Comparison of ENCODE assay signal across 11 cellular contexts in the genomic region with DNA sequence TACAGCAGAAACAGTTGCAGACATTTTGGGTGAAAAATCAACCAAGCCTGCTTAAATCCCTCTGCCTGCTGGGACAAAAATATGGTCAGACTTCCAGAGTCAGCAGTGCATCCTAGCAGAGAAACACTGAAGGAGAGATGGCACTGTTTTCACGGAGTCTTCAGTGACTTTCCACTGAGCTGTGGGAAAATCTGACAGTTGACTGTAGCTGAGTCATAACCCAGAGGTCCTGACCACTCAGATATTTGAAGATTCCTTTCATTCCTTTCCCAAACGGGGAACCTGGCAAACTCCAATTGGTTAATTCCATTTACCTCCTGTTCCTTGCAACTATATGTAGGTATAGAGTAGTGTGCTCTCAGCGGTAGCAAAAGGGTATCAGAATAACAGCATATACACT. TPM values are rescaled to one million over a fixed set of nuclear protein-coding genes. Genes with fewer than 3 reads are reported as not detected.
A peak's percentile ranks its signal among the peaks of the same experiment; 100 is the strongest.
DNase-seq lines count a peak whose midpoint lies in the region; ATAC-seq and TF ChIP-seq lines count a peak whose summit lies in the region.
"Had no signal": no experiment of that assay in that cellular context is flagged by ENCODE, and none has a peak within 500 bp of the region (broad histone marks: within the 10 kb centered on the region; RNA-seq: fewer than 3 reads in every experiment).

No MANE protein-coding gene starts in this region.

- peaks cover 3% of the 10 kb centered on the region for H3K9me3 Mint-ChIP-seq in endothelial cell (ENCODE audit: unreplicated experiment)
- H3K9me3 Mint-ChIP-seq in H9, result peaks cover 4 to 6% of the 10 kb centered on the region in 2 experiments; a peak in 2 of 5 replicates

- no peak overlapping the region for H2BK15ac ChIP-seq in H9 (ENCODE audit: low read depth, low read length)

- POLR2A ChIA-PET in RWPE1 (lab: Yijun Ruan, JAX; ENCODE audit: low non-redundant PET), result no interaction called here

- H3K27ac ChIP-seq in RWPE1 (no peak overlapping the region), fibroblast of lung (ENCODE audit: insufficient read depth, low read length) (peak overlapping the region; percentile 42), trophoblast cell (ENCODE audit: low read depth, low read length) (no peak overlapping the region), dorsolateral prefrontal cortex (peak overlapping the region in 8 of 59 donors; percentile 23 to 59 (median 42)), H9 (ENCODE audit: insufficient read length, low read depth, low read length) (no peak overlapping the region)
- H3K27ac ChIP-seq: colonic mucosa had no signal

- H4K20me1 ChIP-seq in fibroblast of lung (ENCODE audit: control insufficient read depth, extremely low read depth, insufficient read depth, low read length) (no peaks in the 10 kb centered on the region), H9 (ENCODE audit: control insufficient read depth, insufficient read depth, insufficient read length) (no peaks in the 10 kb centered on the region)

- H3K36me3 ChIP-seq in fibroblast of lung (ENCODE audit: control insufficient read depth, insufficient read depth, low read length) (no peaks in the 10 kb centered on the region), trophoblast cell (ENCODE audit: control insufficient read depth in 1 of 2, insufficient read depth in 2 of 2, low read length in 2 of 2) (no peaks in the 10 kb centered on the region)
- H3K36me3 ChIP-seq: colonic mucosa had no signal

- TF ChIP-seq CTCF in RWPE1 (conservative IDR thresholded peaks at IDR 0.05; ENCODE audit: low read depth) (no peak), fibroblast of lung (conservative IDR thresholded peaks at IDR 0.05 in 1 of 2, IDR thresholded peaks at IDR 0.05 in 1 of 2; ENCODE audit: low read depth in 1 of 2, low read length in 2 of 2) (no peak), dorsolateral prefrontal cortex (IDR thresholded peaks at IDR 0.05 in 54 of 56, conservative IDR thresholded peaks at IDR 0.05 in 2 of 56; ENCODE audit: low read depth in 1 of 56, partially characterized antibody in 56 of 56) (no peak), endothelial cell (IDR thresholded peaks at IDR 0.05; ENCODE audit: unreplicated experiment) (no peak), H9 (conservative IDR thresholded peaks at IDR 0.05) (no peak)

- H3T11ph ChIP-seq in H9 (ENCODE audit: low read length), result no peak overlapping the region

- intact Hi-C loops in dorsolateral prefrontal cortex (cut with DNase I), result no loop called here

- no peak overlapping the region for H3K4me3 Mint-ChIP-seq in endothelial cell (ENCODE audit: unreplicated experiment)
- no peak overlapping the region for H3K4me3 Mint-ChIP-seq in H9

- no peak overlapping the region for H3K23ac ChIP-seq in trophoblast cell (ENCODE audit: low read length)
- no peak overlapping the region for H3K23ac ChIP-seq in H9 (ENCODE audit: insufficient read length, low read depth, low read length)

- H3K18ac ChIP-seq in trophoblast cell (ENCODE audit: low read length) (no peak overlapping the region), H9 (ENCODE audit: insufficient read length, low read depth, low read length) (no peak overlapping the region)

- H3K9ac ChIP-seq in fibroblast of lung (ENCODE audit: insufficient read depth, low read length), result no peak overlapping the region
- no peak overlapping the region for H3K9ac ChIP-seq in trophoblast cell (ENCODE audit: low read length)
- H3K9ac ChIP-seq in H9 (ENCODE audit: extremely low read depth, insufficient read length, low read length), result no peak overlapping the region

- H3K14ac ChIP-seq in trophoblast cell (ENCODE audit: low read length) (no peak overlapping the region), H9 (ENCODE audit: insufficient read depth, low read length) (no peak overlapping the region)

- no peak for ATAC-seq in GM19395 (IDR thresholded peaks at IDR 0.05; ENCODE audit: unreplicated experiment)

- no peaks in the 10 kb centered on the region for H3K36me3 Mint-ChIP-seq in endothelial cell (ENCODE audit: low read depth, unreplicated experiment)
- no peaks in the 10 kb centered on the region for H3K36me3 Mint-ChIP-seq in H9 (ENCODE audit: insufficient read depth in 1 of 3, low read depth in 3 of 3)

- CTCF ChIA-PET in RWPE1 (lab: Yijun Ruan, JAX), result interaction anchor here (0.5 kb wide), 1 partner anchor 29 kb away, joined by 3 read pairs; no protein-coding TSS in a partner anchor

- peak overlapping the region; percentile 0 for H3K4me2 ChIP-seq in fibroblast of lung (ENCODE audit: extremely low read depth, insufficient read depth, low read length)
- H3K4me2 ChIP-seq in trophoblast cell (ENCODE audit: low read length), result no peak overlapping the region
- H3K4me2 ChIP-seq in H9 (ENCODE audit: insufficient read depth, insufficient read length, low read length), result no peak overlapping the region

- H3K27me3 Mint-ChIP-seq in endothelial cell (ENCODE audit: unreplicated experiment), result peaks cover 2% of the 10 kb centered on the region
- no peaks in the 10 kb centered on the region; the same call in none of the 2 replicates for H3K27me3 Mint-ChIP-seq in H9 (ENCODE audit: low read depth)

- H3K4me1 Mint-ChIP-seq in endothelial cell (ENCODE audit: unreplicated experiment) (no peaks in the 10 kb centered on the region), H9 (no peaks in the 10 kb centered on the region)

- H3K79me2 ChIP-seq in fibroblast of lung (ENCODE audit: control insufficient read depth, insufficient read depth, low read length), result no peaks in the 10 kb centered on the region
- H3K79me2 ChIP-seq in trophoblast cell (ENCODE audit: control insufficient read depth, insufficient read depth, low read length, poor library complexity), result no peaks in the 10 kb centered on the region
- H3K79me2 ChIP-seq in H9 (ENCODE audit: insufficient read depth, low read length), result no peaks in the 10 kb centered on the region

- peaks cover 10% of the 10 kb centered on the region for H3K4me1 ChIP-seq in fibroblast of lung (ENCODE audit: control insufficient read depth, extremely low read depth, insufficient read depth, low read length)
- H3K4me1 ChIP-seq in trophoblast cell (ENCODE audit: control insufficient read depth in 1 of 2, insufficient read depth in 2 of 2, low read length in 2 of 2), result peaks cover 0 to 8% of the 10 kb centered on the region in 2 experiments
- no peaks in the 10 kb centered on the region; the same call in 1 of the 2 replicates for H3K4me1 ChIP-seq in H9 (ENCODE audit: insufficient read depth, low read length)
- H3K4me1 ChIP-seq: colonic mucosa had no signal

- H4K91ac ChIP-seq in trophoblast cell (ENCODE audit: low read depth, low read length), result no peak overlapping the region
- no peak overlapping the region for H4K91ac ChIP-seq in H9 (ENCODE audit: insufficient read length, low read depth, low read length)

- no peak overlapping the region for H3K56ac ChIP-seq in H9 (ENCODE audit: insufficient read length, low read depth, low read length)

- no peak overlapping the region for H2BK120ac ChIP-seq in trophoblast cell (ENCODE audit: insufficient read depth, low read length, poor library complexity)
- H2BK120ac ChIP-seq in H9 (ENCODE audit: low read depth, low read length, poor library complexity, severe bottlenecking), result no peak overlapping the region

- no peak overlapping the region for H2BK12ac ChIP-seq in trophoblast cell (ENCODE audit: low read length)
- H2BK12ac ChIP-seq in H9 (ENCODE audit: insufficient read length, low read depth, low read length), result no peak overlapping the region

- no peak overlapping the region for H3K4ac ChIP-seq in trophoblast cell (ENCODE audit: low read depth, low read length)
- no peak overlapping the region for H3K4ac ChIP-seq in H9 (ENCODE audit: low read depth, low read length)

- no peak overlapping the region for H4K5ac ChIP-seq in H9 (ENCODE audit: insufficient read length, low read depth, low read length)

- H3K27ac Mint-ChIP-seq in endothelial cell (ENCODE audit: unreplicated experiment), result no peak overlapping the region
- H3K27ac Mint-ChIP-seq in H9, result no peak overlapping the region

- no peaks in the 10 kb centered on the region for H3K9me3 ChIP-seq in fibroblast of lung (ENCODE audit: control insufficient read depth, insufficient read depth, low read depth, low read length)
- H3K9me3 ChIP-seq in trophoblast cell (ENCODE audit: insufficient read depth, low read depth, low read length), result no peaks in the 10 kb centered on the region
- no peaks in the 10 kb centered on the region for H3K9me3 ChIP-seq in H9 (ENCODE audit: control insufficient read depth, low read depth, low read length)
- H3K9me3 ChIP-seq: colonic mucosa had no signal

- no CpG with 5 or more reads among the region's 3 CpGs for WGBS in trophoblast cell (ENCODE audit: extremely low coverage, insufficient coverage, insufficient read length)
- no CpG with 5 or more reads among the region's 3 CpGs for WGBS in H9 (ENCODE audit: extremely low coverage, insufficient read length, low lambda C conversion rate)

- no peak overlapping the region for H3K4me3 ChIP-seq in fibroblast of lung (replicated peaks in 1 of 4; ENCODE audit: control extremely low read depth in 1 of 4, insufficient read depth in 1 of 4, low read depth in 3 of 4, low read length in 4 of 4)
- no peak overlapping the region for H3K4me3 ChIP-seq in trophoblast cell (ENCODE audit: low read depth, low read length)
- no peak overlapping the region for H3K4me3 ChIP-seq in dorsolateral prefrontal cortex
- H3K4me3 ChIP-seq: colonic mucosa had no signal

- peak; percentile 96 for DNase-seq in EL
- DNase-seq in RWPE1 (ENCODE audit: low spot score), result peak; percentile 46
- peak; percentile 68 to 96 for DNase-seq in fibroblast of lung (ENCODE audit: low read depth in 2 of 2)
- DNase-seq in trophoblast cell, result peak; percentile 33 to 40
- no peak for DNase-seq in dorsolateral prefrontal cortex
- no peak for DNase-seq in endothelial cell (ENCODE audit: low spot score)
- DNase-seq in H9, result no peak
- DNase-seq: colonic mucosa; NCI-H2107; stimulated activated naive CD4-positive, alpha-beta T cell treated with Interleukin-2 at 50 U/mL for 16 hours had no signal

- H4K8ac ChIP-seq in trophoblast cell (ENCODE audit: low read depth, low read length) (no peak overlapping the region), H9 (replicated peaks; ENCODE audit: insufficient read length, low read depth, low read length) (no peak overlapping the region)

- H3K27me3 ChIP-seq in fibroblast of lung (ENCODE audit: control insufficient read depth, insufficient read depth, low read length), result no peaks in the 10 kb centered on the region
- H3K27me3 ChIP-seq in trophoblast cell (ENCODE audit: insufficient read depth, low read length), result no peaks in the 10 kb centered on the region
- peaks cover 0 to 8% (median 0%) of the 10 kb centered on the region in 45 donors for H3K27me3 ChIP-seq in dorsolateral prefrontal cortex
- H3K27me3 ChIP-seq in H9 (ENCODE audit: insufficient read depth, low read length), result no peaks in the 10 kb centered on the region
- H3K27me3 ChIP-seq: colonic mucosa had no signal

- H3K79me1 ChIP-seq in trophoblast cell (ENCODE audit: low read length), result no peaks in the 10 kb centered on the region
- H3K79me1 ChIP-seq in H9 (ENCODE audit: insufficient read depth, low read depth, low read length, poor library complexity, severe bottlenecking), result no peaks in the 10 kb centered on the region

- no peak overlapping the region for H2BK20ac ChIP-seq in H9 (ENCODE audit: low read depth, low read length, poor library complexity, severe bottlenecking)

- H4K12ac ChIP-seq in trophoblast cell (ENCODE audit: low read depth, low read length), result no peak overlapping the region

- H2AFZ ChIP-seq in fibroblast of lung (ENCODE audit: low read length) (no peak overlapping the region), trophoblast cell (ENCODE audit: insufficient read depth, low read length, poor library complexity) (peak overlapping the region; percentile 10), H9 (ENCODE audit: low read length) (no peak overlapping the region)

- no peak overlapping the region for H2BK5ac ChIP-seq in trophoblast cell (ENCODE audit: low read depth, low read length, poor library complexity)
- H2BK5ac ChIP-seq in H9 (ENCODE audit: insufficient read length, low read length), result no peak overlapping the region

- H3K23me2 ChIP-seq in H9 (ENCODE audit: insufficient read length, low read depth, low read length, poor library complexity, severe bottlenecking), result no peaks in the 10 kb centered on the region

- H2AK5ac ChIP-seq in trophoblast cell (ENCODE audit: low read length), result no peak overlapping the region
- H2AK5ac ChIP-seq in H9 (ENCODE audit: insufficient read length, low read length), result no peak overlapping the region

RNA-seq across cellular contexts. Expression of gene UPB1, which starts 20.9 kb away (rescaled TPM):
- total RNA-seq in fibroblast of lung (under 0.01 TPM in 1 of 2 replicates, not detected in the other), dorsolateral prefrontal cortex (1 to 10 TPM in 41 of 120 experiments, under 1 TPM in 76, not detected in 3; 0.13 to 4.9 (median 0.77) TPM), endothelial cell (ENCODE audit: unreplicated experiment) (0.13 TPM), H9 (2021) (0.07 TPM in 1 of 2 replicates, not detected in the other)
- 0.05 TPM in 1 of 2 replicates, not detected in the other for polyA plus RNA-seq in fibroblast of lung
- polyA plus RNA-seq in fibroblast of lung (2012), result not detected in 2 replicates
- polyA minus RNA-seq in fibroblast of lung (ENCODE audit: low replicate concordance), result not detected in 2 replicates
- polyA plus RNA-seq in trophoblast cell (2013), result 0.03 and 0.04 TPM in 2 replicates

RNA-seq across cellular contexts. Expression of gene ADORA2A, which starts 46.8 kb away (rescaled TPM):
- total RNA-seq in fibroblast of lung, result 0.77 and 1.5 TPM in 2 replicates
- polyA plus RNA-seq in fibroblast of lung, result 0.42 and 0.78 TPM in 2 replicates
- polyA plus RNA-seq in fibroblast of lung (2012), result 0.45 and 0.87 TPM in 2 replicates
- polyA minus RNA-seq in fibroblast of lung (ENCODE audit: low replicate concordance), result 0.15 TPM in 1 of 2 replicates, not detected in the other
- polyA plus RNA-seq in trophoblast cell (2013), result 2.0 and 2.6 TPM in 2 replicates
- total RNA-seq in dorsolateral prefrontal cortex, result 10 to 100 TPM in 68 of 120 experiments, 1 to 10 TPM in 52; 3.3 to 35.0 (median 10.9) TPM
- 18.5 TPM for total RNA-seq in endothelial cell (ENCODE audit: unreplicated experiment)
- 3.5 and 3.9 TPM in 2 replicates for total RNA-seq in H9 (2021)

Comparison
In these comparisons a context has a peak if more than half of its experiments do, and no peak if none do; other contexts are left out.
1. DNase-seq: peak in EL (single experiment), RWPE1 (single experiment), fibroblast of lung (2 of 2) and trophoblast cell (2 of 2); none in dorsolateral prefrontal cortex (0 of 10), endothelial cell (single experiment) and H9 (single experiment).